ENCODE assay signal across 8 cellular contexts in genomic region chr19:16198363-16198636, GRCh38. TPM values are rescaled to one million over a fixed set of nuclear protein-coding genes. Genes with fewer than 3 reads are reported as not detected.
A peak's percentile ranks its signal among the peaks of the same experiment; 100 is the strongest.
DNase-seq lines count a peak whose midpoint lies in the region; ATAC-seq, FAIRE-seq and TF ChIP-seq lines count a peak whose summit lies in the region.

No MANE protein-coding gene starts in this region.

- intact Hi-C loops in endothelial cell of umbilical vein (cut with micrococcal nuclease), result loop anchor here (5.0 kb wide), 1 partner anchor 129 kb away; no protein-coding TSS in a partner anchor

- peak overlapping the region; percentile 51 for H2AK5ac ChIP-seq in neuronal stem cell (ENCODE audit: low read depth, low read length)

- peak overlapping the region; percentile 97 for H3K18ac ChIP-seq in neuronal stem cell (ENCODE audit: low read length)

- H3K23ac ChIP-seq in neuronal stem cell (ENCODE audit: low read depth, low read length, poor library complexity), result peak overlapping the region; percentile 50

- H3K4me1 ChIP-seq in NT2/D1 (ENCODE audit: insufficient read depth, insufficient read length) (peaks cover 5% of the 10 kb centered on the region), endothelial cell of umbilical vein (ENCODE audit: control insufficient read depth, extremely low read depth, insufficient read depth, low read length) (peaks cover 21% of the 10 kb centered on the region), neuronal stem cell (ENCODE audit: control insufficient read depth in 2 of 2, insufficient read depth in 1 of 2, low read depth in 1 of 2, low read length in 2 of 2) (peaks cover 2 to 3% of the 10 kb centered on the region in 2 donors)

- no peak overlapping the region for H4K91ac ChIP-seq in neuronal stem cell (ENCODE audit: low read depth, low read length, poor library complexity)

- no peaks in the 10 kb centered on the region for H3K27me3 ChIP-seq in NT2/D1 (ENCODE audit: insufficient read depth, insufficient read length)
- no peaks in the 10 kb centered on the region for H3K27me3 ChIP-seq in endothelial cell of umbilical vein (ENCODE audit: control insufficient read depth in 2 of 2, insufficient read depth in 2 of 2, low read length in 2 of 2)
- H3K27me3 ChIP-seq in neuronal stem cell (ENCODE audit: control insufficient read depth in 3 of 3, insufficient read depth in 3 of 3, low read depth in 1 of 3, low read length in 3 of 3), result no peaks in the 10 kb centered on the region

- H2AFZ ChIP-seq in endothelial cell of umbilical vein (ENCODE audit: low read depth, low read length), result peak overlapping the region; percentile 88
- H2AFZ ChIP-seq in neuronal stem cell (ENCODE audit: low read length), result peak overlapping the region; percentile 97

- H3K36me3 ChIP-seq in NT2/D1 (ENCODE audit: insufficient read depth, insufficient read length, low read length) (peaks cover 38% of the 10 kb centered on the region), endothelial cell of umbilical vein (ENCODE audit: control insufficient read depth in 2 of 2, extremely low read depth in 1 of 2, insufficient read depth in 2 of 2, low read length in 2 of 2) (peaks cover 0 to 9% of the 10 kb centered on the region in 2 experiments), neuronal stem cell (replicated peaks in 1 of 2; ENCODE audit: control insufficient read depth in 2 of 2, insufficient read depth in 2 of 2, low read length in 2 of 2) (peaks cover 13 to 37% of the 10 kb centered on the region in 2 donors)

- TF ChIP-seq CTCF in endothelial cell of umbilical vein (IDR thresholded peaks at IDR 0.05; ENCODE audit: extremely low read depth in 1 of 2, insufficient read depth in 1 of 2, low read depth in 1 of 2, low read length in 2 of 2), result no peak

- no peaks in the 10 kb centered on the region for H4K20me1 ChIP-seq in endothelial cell of umbilical vein (replicated peaks; ENCODE audit: control insufficient read depth, extremely low read depth, insufficient read depth, low read length)

- H3K9me1 ChIP-seq in endothelial cell of umbilical vein (replicated peaks; ENCODE audit: control insufficient read depth, extremely low read depth, insufficient read depth, low read length), result no peaks in the 10 kb centered on the region

- peak overlapping the region; percentile 99 for H3K4me2 ChIP-seq in endothelial cell of umbilical vein (ENCODE audit: insufficient read depth, low read length)
- peak overlapping the region; percentile 89 for H3K4me2 ChIP-seq in neuronal stem cell (ENCODE audit: insufficient read depth, low read length, poor library complexity, severe bottlenecking)

- POLR2A ChIA-PET in endothelial cell of umbilical vein (lab: Charles Lee), result interaction anchor here (0.5 to 2.0 kb wide), 2 partner anchors 13 to 153 kb away, joined by 4 to 12 read pairs; partner anchors contain the start of gene FAM32A

- no peak for TF ChIP-seq POLR2A in endothelial cell of umbilical vein (IDR thresholded peaks at IDR 0.05; ENCODE audit: low read depth, low read length)

- no TSS peak for BruUV-seq in endothelial cell of umbilical vein (replicated peaks; lab: Mats Ljungman, UMichigan)

- FAIRE-seq in endothelial cell of umbilical vein (lab: Jason Lieb, UNC), result no peak

- H3K9me3 ChIP-seq in NT2/D1 (ENCODE audit: insufficient read depth, low read length) (no peaks in the 10 kb centered on the region), endothelial cell of umbilical vein (replicated peaks; ENCODE audit: control insufficient read depth, insufficient read depth, low read length) (no peaks in the 10 kb centered on the region), neuronal stem cell (replicated peaks in 1 of 2; ENCODE audit: control insufficient read depth in 2 of 2, insufficient read depth in 1 of 2, low read depth in 1 of 2, low read length in 2 of 2) (no peaks in the 10 kb centered on the region)

- peak; percentile 1 for ATAC-seq in GM18873 (IDR thresholded peaks at IDR 0.05; ENCODE audit: low FRiP score, unreplicated experiment)
- no peak for ATAC-seq in GM21529 (IDR thresholded peaks at IDR 0.05; ENCODE audit: unreplicated experiment)
- ATAC-seq in HG03097 (IDR thresholded peaks at IDR 0.05; ENCODE audit: low FRiP score, unreplicated experiment), result no peak

- no peak overlapping the region for H2BK5ac ChIP-seq in neuronal stem cell (ENCODE audit: low read length)

- H4K8ac ChIP-seq in neuronal stem cell (ENCODE audit: low read depth, low read length), result no peak overlapping the region

- H2BK120ac ChIP-seq in neuronal stem cell (ENCODE audit: low read depth, low read length), result no peak overlapping the region

- CTCF ChIA-PET in endothelial cell of umbilical vein (lab: Charles Lee), result interaction anchor here (1.0 to 1.4 kb wide), 5 partner anchors 87 to 571 kb away, joined by 3 to 7 read pairs (median 3); no protein-coding TSS in a partner anchor

- peak overlapping the region; percentile 98 for H3K4me3 ChIP-seq in NT2/D1 (ENCODE audit: insufficient read length, low read depth)
- H3K4me3 ChIP-seq in endothelial cell of umbilical vein (replicated peaks in 1 of 3; ENCODE audit: insufficient read depth in 1 of 3, low read depth in 1 of 3, low read length in 3 of 3), result peak overlapping the region; percentile 95 to 96 (median 95)
- H3K4me3 ChIP-seq in neuronal stem cell (ENCODE audit: low read length in 2 of 2), result peak overlapping the region; percentile 79 to 99

- dilution Hi-C loops in endothelial cell of umbilical vein (cut with MboI; ENCODE audit: extremely low pct_ligation_motif_present, low sequenced_read_pairs), result no loop called here

- H3K27ac ChIP-seq in endothelial cell of umbilical vein (ENCODE audit: insufficient read depth, low read depth, low read length) (peak overlapping the region; percentile 81), neuronal stem cell (replicated peaks; ENCODE audit: low read length) (no peak overlapping the region)

- H3K79me1 ChIP-seq in neuronal stem cell (ENCODE audit: low read depth, low read length), result peaks cover 6% of the 10 kb centered on the region

- H3K4ac ChIP-seq in neuronal stem cell (ENCODE audit: low read length), result no peak overlapping the region

- DNase-seq in NT2/D1 (ENCODE audit: low read depth, low spot score) (no peak), endothelial cell of umbilical vein (ENCODE audit: low read depth, low spot score) (peak; percentile 11), neuronal stem cell (ENCODE audit: low spot score) (no peak), NCI-H345 treated with DMSO at 0.1 percent for 48 hours (lab: John Stamatoyannopoulos, UW; ENCODE audit: unreplicated experiment) (no peak), DMS53 treated with DMSO at 0.1 percent for 48 hours (lab: John Stamatoyannopoulos, UW; ENCODE audit: unreplicated experiment) (no peak)

- WGBS in neuronal stem cell (ENCODE audit: extremely low coverage in 2 of 2, insufficient read length in 2 of 2, insufficient replicate concordance in 1 of 2), 2 donors, result no CpG with 5 or more reads among the region's 19 CpGs

- no peak overlapping the region for H3K14ac ChIP-seq in neuronal stem cell (ENCODE audit: low read length)

- H3K9ac ChIP-seq in NT2/D1 (ENCODE audit: insufficient read length, low read depth) (peak overlapping the region; percentile 96), endothelial cell of umbilical vein (replicated peaks; ENCODE audit: extremely low read depth, insufficient read depth, low read length) (peak overlapping the region; percentile 95), neuronal stem cell (ENCODE audit: low read depth, low read length, poor library complexity) (peak overlapping the region; percentile 94)

- H2BK15ac ChIP-seq in neuronal stem cell (ENCODE audit: low read length), result no peak overlapping the region

- peaks cover 47% of the 10 kb centered on the region for H3K79me2 ChIP-seq in endothelial cell of umbilical vein (ENCODE audit: control insufficient read depth, insufficient read depth, low read length)

- no peak overlapping the region for H2BK12ac ChIP-seq in neuronal stem cell (ENCODE audit: low read length)

RNA-seq across cellular contexts. Expression of gene AP1M1, which starts 0.6 kb away (rescaled TPM):
- 114 and 129 TPM in 2 replicates for total RNA-seq in endothelial cell of umbilical vein
- 99.3 and 110 TPM in 2 replicates for polyA plus RNA-seq in endothelial cell of umbilical vein
- polyA plus RNA-seq in endothelial cell of umbilical vein (2011; cell fraction: cytosol; rRNA removed), result 93.9 and 94.1 TPM in 2 replicates
- polyA plus RNA-seq in endothelial cell of umbilical vein (2011; cell fraction: nucleus; rRNA removed), result 109 and 124 TPM in 2 replicates
- 109 and 110 TPM in 2 replicates for polyA plus RNA-seq in endothelial cell of umbilical vein (2012)
- 95.0 and 112 TPM in 2 replicates for polyA minus RNA-seq in endothelial cell of umbilical vein
- polyA minus RNA-seq in endothelial cell of umbilical vein (2011; cell fraction: cytosol; rRNA and poly(A)+ RNA removed), result 43.0 TPM
- polyA minus RNA-seq in endothelial cell of umbilical vein (2011; cell fraction: nucleus; rRNA and poly(A)+ RNA removed), result 61.8 and 77.6 TPM in 2 replicates
- 44.3 TPM for polyA plus RNA-seq in neuronal stem cell (2013, experiment 1 of 2)
- polyA plus RNA-seq in neuronal stem cell (2013, experiment 2 of 2), result 44.6 TPM

RNA-seq across cellular contexts. Expression of gene FAM32A, which starts 13.1 kb away (rescaled TPM):
- total RNA-seq in endothelial cell of umbilical vein, result 76.3 and 82.8 TPM in 2 replicates
- polyA plus RNA-seq in endothelial cell of umbilical vein, result 107 and 130 TPM in 2 replicates
- 152 and 160 TPM in 2 replicates for polyA plus RNA-seq in endothelial cell of umbilical vein (2011; cell fraction: cytosol; rRNA removed)
- 81.6 and 86.8 TPM in 2 replicates for polyA plus RNA-seq in endothelial cell of umbilical vein (2011; cell fraction: nucleus; rRNA removed)
- 112 and 123 TPM in 2 replicates for polyA plus RNA-seq in endothelial cell of umbilical vein (2012)
- 56.6 and 57.3 TPM in 2 replicates for polyA minus RNA-seq in endothelial cell of umbilical vein
- polyA minus RNA-seq in endothelial cell of umbilical vein (2011; cell fraction: cytosol; rRNA and poly(A)+ RNA removed), result 35.3 TPM
- polyA minus RNA-seq in endothelial cell of umbilical vein (2011; cell fraction: nucleus; rRNA and poly(A)+ RNA removed), result 18.3 and 20.8 TPM in 2 replicates
- polyA plus RNA-seq in neuronal stem cell (2013, experiment 1 of 2), result 87.0 TPM
- 83.2 TPM for polyA plus RNA-seq in neuronal stem cell (2013, experiment 2 of 2)

RNA-seq across cellular contexts. Expression of gene CIB3, which starts 25.0 kb away (rescaled TPM):
- total RNA-seq in endothelial cell of umbilical vein, result not detected in 2 replicates
- not detected in 2 replicates for polyA plus RNA-seq in endothelial cell of umbilical vein
- not detected in 2 replicates for polyA plus RNA-seq in endothelial cell of umbilical vein (2011; cell fraction: cytosol; rRNA removed)
- polyA plus RNA-seq in endothelial cell of umbilical vein (2011; cell fraction: nucleus; rRNA removed), result not detected in 2 replicates
- not detected in 2 replicates for polyA plus RNA-seq in endothelial cell of umbilical vein (2012)
- not detected in 2 replicates for polyA minus RNA-seq in endothelial cell of umbilical vein
- polyA minus RNA-seq in endothelial cell of umbilical vein (2011; cell fraction: cytosol; rRNA and poly(A)+ RNA removed), result not detected
- polyA minus RNA-seq in endothelial cell of umbilical vein (2011; cell fraction: nucleus; rRNA and poly(A)+ RNA removed), result not detected in 2 replicates
- not detected for polyA plus RNA-seq in neuronal stem cell (2013, experiment 1 of 2)
- polyA plus RNA-seq in neuronal stem cell (2013, experiment 2 of 2), result not detected

RNA-seq across cellular contexts. Expression of gene HSH2D, which starts 54.8 kb away (rescaled TPM):
- total RNA-seq in endothelial cell of umbilical vein, result not detected in 2 replicates
- polyA plus RNA-seq in endothelial cell of umbilical vein, result not detected in 2 replicates
- not detected in 2 replicates for polyA plus RNA-seq in endothelial cell of umbilical vein (2011; cell fraction: cytosol; rRNA removed)
- polyA plus RNA-seq in endothelial cell of umbilical vein (2011; cell fraction: nucleus; rRNA removed), result 0.20 TPM in 1 of 2 replicates, not detected in the other
- not detected in 2 replicates for polyA plus RNA-seq in endothelial cell of umbilical vein (2012)
- not detected in 2 replicates for polyA minus RNA-seq in endothelial cell of umbilical vein
- polyA minus RNA-seq in endothelial cell of umbilical vein (2011; cell fraction: cytosol; rRNA and poly(A)+ RNA removed), result 1.8 TPM
- polyA minus RNA-seq in endothelial cell of umbilical vein (2011; cell fraction: nucleus; rRNA and poly(A)+ RNA removed), result not detected in 2 replicates
- 0.01 TPM for polyA plus RNA-seq in neuronal stem cell (2013, experiment 1 of 2)
- 0.04 TPM for polyA plus RNA-seq in neuronal stem cell (2013, experiment 2 of 2)
